ENCODE assay signal across 17 cellular contexts in genomic region chr3:104916971-104917370, GRCh38.
"Had no signal": no experiment of that assay in that cellular context is flagged by ENCODE, and none has a peak within 500 bp of the region (broad histone marks: within the 10 kb centered on the region; RNA-seq: fewer than 3 reads in every experiment).

No MANE protein-coding gene starts in this region.

- FAIRE-seq: pancreas, urothelium cell line had no signal

- DNase-seq: activated CD4-positive, alpha-beta T cell treated with anti-CD3 and anti-CD28 coated beads, Interleukin-2, amount 10 ng/mL, durations not matched to agents 24 days and 14 days; activated CD8-positive, alpha-beta memory T cell treated with anti-CD3 and anti-CD28 coated beads for 24 hours; activated naive CD4-positive, alpha-beta T cell treated with Interleukin-2 at 50 U/mL for 16 hours; endodermal cell; heart left ventricle; islet precursor cell; mesendoderm; nephron progenitor cell; pancreas; T-helper 17 cell; thyroid gland had no signal

- H3K4me1 Mint-ChIP-seq: activated CD4-positive, alpha-beta T cell treated with anti-CD3 and anti-CD28 coated beads, Interleukin-2, amount 10 ng/mL, durations not matched to agents 24 days and 14 days; central memory CD8-positive, alpha-beta T cell; T-helper 17 cell had no signal

- H3K4me3 ChIP-seq: heart left ventricle, pancreas, thyroid gland had no signal

- H3K27ac Mint-ChIP-seq: activated CD4-positive, alpha-beta T cell treated with anti-CD3 and anti-CD28 coated beads, Interleukin-2, amount 10 ng/mL, durations not matched to agents 24 days and 14 days; brain; endodermal cell; nephron progenitor cell; T-helper 17 cell; WTC11 had no signal

- H3K9me3 ChIP-seq: pancreas, thyroid gland had no signal

- H3K27ac ChIP-seq: heart left ventricle, pancreas, thyroid gland had no signal

- H3K36me3 ChIP-seq: heart left ventricle, pancreas, thyroid gland had no signal

- ATAC-seq: esophagus mucosa, heart left ventricle, left lobe of liver, pancreas, T-helper 17 cell, WTC11 had no signal

- H3K4me3 Mint-ChIP-seq: activated CD4-positive, alpha-beta T cell treated with anti-CD3 and anti-CD28 coated beads, Interleukin-2, amount 10 ng/mL, durations not matched to agents 24 days and 14 days; brain; central memory CD8-positive, alpha-beta T cell; endodermal cell; nephron progenitor cell; T-helper 17 cell; WTC11 had no signal

- H3K9me3 Mint-ChIP-seq: activated CD4-positive, alpha-beta T cell treated with anti-CD3 and anti-CD28 coated beads, Interleukin-2, amount 10 ng/mL, durations not matched to agents 24 days and 14 days; brain; endodermal cell had no signal

- H3K36me3 Mint-ChIP-seq: brain had no signal

- H3K27me3 ChIP-seq: heart left ventricle, pancreas, thyroid gland had no signal

- H3K4me1 ChIP-seq: heart left ventricle, pancreas, thyroid gland had no signal

- H3K27me3 Mint-ChIP-seq: activated CD4-positive, alpha-beta T cell treated with anti-CD3 and anti-CD28 coated beads, Interleukin-2, amount 10 ng/mL, durations not matched to agents 24 days and 14 days; brain; central memory CD8-positive, alpha-beta T cell had no signal
